8 cellular contexts compared by ENCODE assay signal in genomic region chr9:70421272-70422180, GRCh38. TPM values are rescaled to one million over a fixed set of nuclear protein-coding genes. Genes with fewer than 3 reads are reported as not detected.
DNase-seq lines count a peak whose midpoint lies in the region; ATAC-seq and TF ChIP-seq lines count a peak whose summit lies in the region.

No MANE protein-coding gene starts in this region.

- H3K36me3 ChIP-seq in HUES6 (ENCODE audit: control insufficient read depth, insufficient read depth, low read length): no peaks in the 10 kb centered on the region

- H3K9me3 ChIP-seq in HUES6 (ENCODE audit: control insufficient read depth, insufficient read depth, low read depth, low read length): no peaks in the 10 kb centered on the region

- ATAC-seq in HG03135 (IDR thresholded peaks at IDR 0.05; ENCODE audit: unreplicated experiment) (no peak), HG02852 (IDR thresholded peaks at IDR 0.05; ENCODE audit: unreplicated experiment) (no peak)

- H3K4me3 Mint-ChIP-seq in activated T-cell treated with anti-CD3 and anti-CD28 coated beads, Interleukin-2, amount 50 U/mL, for 24 hours: peak overlapping the region; percentile 89
- peak overlapping the region; percentile 70 for H3K4me3 Mint-ChIP-seq in progenitor cell of endocrine pancreas (ENCODE audit: low read depth)

- peaks cover 43% of the 10 kb centered on the region for H3K4me1 Mint-ChIP-seq in activated T-cell treated with anti-CD3 and anti-CD28 coated beads, Interleukin-2, amount 50 U/mL, for 24 hours (ENCODE audit: low read depth)
- H3K4me1 Mint-ChIP-seq in progenitor cell of endocrine pancreas (ENCODE audit: low read depth): peaks cover 15% of the 10 kb centered on the region

- peak overlapping the region; percentile 91 for H3K4me3 ChIP-seq in HUES6 (ENCODE audit: low read depth, low read length)
- H3K4me3 ChIP-seq in fibroblast of pulmonary artery (replicated peaks; ENCODE audit: low read depth, low read length): peak overlapping the region; percentile 51

- TF ChIP-seq CTCF in fibroblast of pulmonary artery (IDR thresholded peaks at IDR 0.05; ENCODE audit: low read length, missing control alignments) (no peak), progenitor cell of endocrine pancreas (IDR thresholded peaks at IDR 0.05; ENCODE audit: unreplicated experiment) (no peak)

- H3K4me1 ChIP-seq in HUES6 (ENCODE audit: control insufficient read depth, insufficient read depth, low read length): peaks cover 17% of the 10 kb centered on the region

- peak overlapping the region; percentile 100 for H3K27ac Mint-ChIP-seq in activated T-cell treated with anti-CD3 and anti-CD28 coated beads, Interleukin-2, amount 50 U/mL, for 24 hours
- H3K27ac Mint-ChIP-seq in progenitor cell of endocrine pancreas: peak overlapping the region; percentile 22

- 0 out of 2 replicates have a peak overlapping the region, but pooled peaks have one; percentile 35 for H3K27ac ChIP-seq in HUES6 (ENCODE audit: low read depth, low read length)

- H3K9ac ChIP-seq in HUES6 (ENCODE audit: low read length): peak overlapping the region; percentile 78

- H3K36me3 Mint-ChIP-seq in activated T-cell treated with anti-CD3 and anti-CD28 coated beads, Interleukin-2, amount 50 U/mL, for 24 hours (ENCODE audit: low read depth): peaks cover 2% of the 10 kb centered on the region
- H3K36me3 Mint-ChIP-seq in progenitor cell of endocrine pancreas (ENCODE audit: insufficient read depth): no peaks in the 10 kb centered on the region

- no peaks in the 10 kb centered on the region for H3K27me3 Mint-ChIP-seq in activated T-cell treated with anti-CD3 and anti-CD28 coated beads, Interleukin-2, amount 50 U/mL, for 24 hours
- H3K27me3 Mint-ChIP-seq in progenitor cell of endocrine pancreas: peaks cover 39% of the 10 kb centered on the region

- peaks cover 16% of the 10 kb centered on the region for H3K27me3 ChIP-seq in HUES6 (ENCODE audit: control insufficient read depth, insufficient read depth, low read length)

- no peaks in the 10 kb centered on the region for H3K9me3 Mint-ChIP-seq in activated T-cell treated with anti-CD3 and anti-CD28 coated beads, Interleukin-2, amount 50 U/mL, for 24 hours
- H3K9me3 Mint-ChIP-seq in progenitor cell of endocrine pancreas (ENCODE audit: low read depth): no peaks in the 10 kb centered on the region

- DNase-seq in AML-193 (lab: John Stamatoyannopoulos, UW): peak; percentile 24 to 27
- peak; percentile 40 for DNase-seq in activated T-cell treated with anti-CD3 and anti-CD28 coated beads, Interleukin-2, amount 50 U/mL, for 24 hours
- DNase-seq in fibroblast of pulmonary artery (ENCODE audit: low read depth): peak; percentile 75
- DNase-seq in progenitor cell of endocrine pancreas (ENCODE audit: low spot score, unreplicated experiment): no peak
- no peak for DNase-seq in H4 (ENCODE audit: low spot score)

RNA-seq across cellular contexts. Expression of gene KLF9, which starts 7.1 kb away (rescaled TPM):
- 0.47 and 0.57 TPM in 2 replicates for total RNA-seq in progenitor cell of endocrine pancreas
- 15.9 and 17.4 TPM in 2 replicates for total RNA-seq in H4 (2014; rRNA removed; shearing (Covaris generic))

Comparison
In these comparisons a context has a peak if more than half of its experiments do, and no peak if none do; other contexts are left out.
1. DNase-seq: peak in AML-193 (2 of 2), activated T-cell treated with anti-CD3 and anti-CD28 coated beads, Interleukin-2, amount 50 U/mL, for 24 hours (single experiment) and fibroblast of pulmonary artery (single experiment); none in progenitor cell of endocrine pancreas (single experiment) and H4 (single experiment).
2. RNA of gene KLF9, which starts 7.1 kb away (total RNA-seq): 15.9 to 17.4 TPM in H4; 0.47 to 0.57 TPM in progenitor cell of endocrine pancreas; every median in the first group is over 10 times any median in the second.